Comparison of ENCODE assay signal across 23 cellular contexts in the genomic region with DNA sequence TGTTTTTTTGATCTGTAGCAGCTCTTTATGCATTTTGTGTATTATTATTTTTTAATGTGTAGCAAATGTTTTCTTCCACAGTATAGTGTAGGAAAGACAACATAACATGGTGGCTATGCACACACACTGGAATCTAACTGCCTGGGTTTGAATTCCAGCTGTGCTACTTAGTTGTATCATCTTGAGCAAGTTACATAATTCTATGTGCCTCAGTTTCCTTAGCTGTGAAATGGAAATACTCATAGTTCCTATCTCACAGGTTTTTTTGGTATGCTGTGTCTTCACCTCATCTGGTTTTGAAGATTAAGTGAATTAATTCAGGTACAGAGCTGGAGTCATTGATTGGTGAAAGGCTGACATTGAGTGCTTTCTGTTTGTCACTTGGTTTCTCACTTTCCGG. TPM values are rescaled to one million over a fixed set of nuclear protein-coding genes. Genes with fewer than 3 reads are reported as not detected.
DNase-seq lines count a peak whose midpoint lies in the region; ATAC-seq, FAIRE-seq and TF ChIP-seq lines count a peak whose summit lies in the region.
"Had no signal": no experiment of that assay in that cellular context is flagged by ENCODE, and none has a peak within 500 bp of the region (broad histone marks: within the 10 kb centered on the region; RNA-seq: fewer than 3 reads in every experiment).

No MANE protein-coding gene starts in this region.

- DNase-seq in CD4-positive, CD25-positive, alpha-beta regulatory T cell = no peak
- no peak for DNase-seq in GM23338 (ENCODE audit: low spot score)
- DNase-seq in K562 (ENCODE audit: extremely low read depth in 1 of 4, low spot score in 3 of 4) = no peak
- no peak for DNase-seq in neuronal stem cell (ENCODE audit: low spot score)
- no peak for DNase-seq in iPS-NIHi7 (ENCODE audit: extremely low spot score)
- no peak for DNase-seq in spleen
- DNase-seq: Caco-2; CD4-positive, alpha-beta memory T cell; DMS 273 treated with DMSO at 0.1 percent for 48 hours; DND-41; KBM-7; NCI-H1092; NCI-H1436 treated with DMSO at 0.1 percent for 48 hours; NCI-H1930; NCI-H2227 treated with DMSO at 0.1 percent for 48 hours; NCI-H510A; NK-92 treated with Interleukin-12 subunit alpha and Interleukin-12 subunit beta, amount 100 ng/mL, for 24 hours; SHP77 treated with DMSO at 0.1 percent for 48 hours had no signal

- peaks cover 24 to 42% (median 33%) of the 10 kb centered on the region in 4 donors for H3K4me1 Mint-ChIP-seq in CD4-positive, CD25-positive, alpha-beta regulatory T cell
- peaks cover 6% of the 10 kb centered on the region for H3K4me1 Mint-ChIP-seq in GM23338

- no peaks in the 10 kb centered on the region for H3K27me3 ChIP-seq in CD4-positive, CD25-positive, alpha-beta regulatory T cell (ENCODE audit: control insufficient read depth, insufficient read depth, low read length)
- H3K27me3 ChIP-seq in GM23338 (ENCODE audit: insufficient read depth) (no peaks in the 10 kb centered on the region), K562 (ENCODE audit: control insufficient read depth in 2 of 2, insufficient read depth in 2 of 2, low read length in 2 of 2) (no peaks in the 10 kb centered on the region), neuronal stem cell (ENCODE audit: control insufficient read depth in 3 of 3, insufficient read depth in 3 of 3, low read depth in 1 of 3, low read length in 3 of 3) (no peaks in the 10 kb centered on the region), spleen (replicated peaks in 1 of 7) (no peaks in the 10 kb centered on the region)

- peak overlapping the region in 1 of 2 experiments; percentile 49; a peak in 2 of 4 replicates for H3K9ac ChIP-seq in K562 (ENCODE audit: insufficient read depth in 1 of 2, low read depth in 2 of 2, low read length in 2 of 2)
- H3K9ac ChIP-seq in neuronal stem cell (ENCODE audit: low read depth, low read length, poor library complexity) = no peak overlapping the region

- peaks cover 27% of the 10 kb centered on the region for H3K4me1 ChIP-seq in CD4-positive, CD25-positive, alpha-beta regulatory T cell (ENCODE audit: control insufficient read depth, insufficient read depth, low read length, poor library complexity, severe bottlenecking)
- peaks cover 7% of the 10 kb centered on the region; the same call in 1 of the 2 replicates for H3K4me1 ChIP-seq in GM23338 (ENCODE audit: insufficient read depth)
- H3K4me1 ChIP-seq in K562 (replicated peaks in 1 of 2; ENCODE audit: control insufficient read depth in 2 of 2, insufficient read depth in 2 of 2, low read length in 2 of 2) = peaks cover 14 to 25% of the 10 kb centered on the region in 2 experiments; a peak in 4 of 5 replicates
- H3K4me1 ChIP-seq in neuronal stem cell (ENCODE audit: control insufficient read depth in 2 of 2, insufficient read depth in 1 of 2, low read depth in 1 of 2, low read length in 2 of 2) = peaks cover 3 to 4% of the 10 kb centered on the region in 2 donors
- peaks cover 10 to 64% (median 43%) of the 10 kb centered on the region in 6 donors for H3K4me1 ChIP-seq in spleen

- peaks cover 7% of the 10 kb centered on the region for H3K36me3 Mint-ChIP-seq in CD4-positive, CD25-positive, alpha-beta regulatory T cell
- H3K36me3 Mint-ChIP-seq in GM23338 (ENCODE audit: low read depth) = peaks cover 22% of the 10 kb centered on the region; the same call in 2 of the 3 replicates

- H3F3A ChIP-seq in GM23338 (replicated peaks; ENCODE audit: low read depth) = peaks cover 7% of the 10 kb centered on the region; the same call in 1 of the 2 replicates

- no peak overlapping the region for H2BK5ac ChIP-seq in neuronal stem cell (ENCODE audit: low read length)

- H3K9me1 ChIP-seq in K562 (ENCODE audit: control insufficient read depth, insufficient read depth, low read length) = no peaks in the 10 kb centered on the region

- H2BK15ac ChIP-seq in neuronal stem cell (ENCODE audit: low read length) = no peak overlapping the region

- TF ChIP-seq RAD21 in K562 (CRISPR knock-in tag; conservative IDR thresholded peaks at IDR 0.05 in 1 of 2, IDR thresholded peaks at IDR 0.05 in 1 of 2) = no peak

- H3K27ac ChIP-seq in CD4-positive, CD25-positive, alpha-beta regulatory T cell (ENCODE audit: insufficient read depth, low read length, poor library complexity, severe bottlenecking) = no peak overlapping the region
- H3K27ac ChIP-seq in GM23338 (ENCODE audit: low read depth) = no peak overlapping the region
- peak overlapping the region; percentile 65; the same call in 2 of the 3 replicates for H3K27ac ChIP-seq in K562 (ENCODE audit: extremely low read depth, low read depth, low read length)
- H3K27ac ChIP-seq in neuronal stem cell (replicated peaks; ENCODE audit: low read length) = no peak overlapping the region
- no peak overlapping the region for H3K27ac ChIP-seq in spleen
- H3K27ac ChIP-seq: RWPE1 had no signal

- FAIRE-seq in K562 (lab: Jason Lieb, UNC) = no peak
- FAIRE-seq: GM12891 had no signal

- H4K20me1 ChIP-seq in GM23338 (replicated peaks; ENCODE audit: insufficient read depth) = no peaks in the 10 kb centered on the region
- no peaks in the 10 kb centered on the region for H4K20me1 ChIP-seq in K562 (replicated peaks; ENCODE audit: control insufficient read depth, insufficient read depth, low read length)

- peak overlapping the region; percentile 33; the same call in 1 of the 2 replicates for H2AFZ ChIP-seq in GM23338
- peak overlapping the region; percentile 93 for H2AFZ ChIP-seq in K562 (ENCODE audit: low read depth, low read length)
- peak overlapping the region; percentile 86 for H2AFZ ChIP-seq in neuronal stem cell (ENCODE audit: low read length)

- H3K27me3 Mint-ChIP-seq in CD4-positive, CD25-positive, alpha-beta regulatory T cell = peaks cover 4% of the 10 kb centered on the region
- H3K27me3 Mint-ChIP-seq in GM23338 (ENCODE audit: insufficient read depth, low read depth, poor library complexity) = peaks cover 10% of the 10 kb centered on the region
- H3K27me3 Mint-ChIP-seq: CD4-positive, alpha-beta memory T cell had no signal

- POLR2A ChIA-PET in K562 (lab: Yijun Ruan, JAX) = interaction anchor here (0.6 to 1.0 kb wide), 4 partner anchors 9 to 78 kb away, joined by 3 to 4 read pairs (median 3); no protein-coding TSS in a partner anchor

- H3K18ac ChIP-seq in neuronal stem cell (ENCODE audit: low read length) = no peak overlapping the region

- ATAC-seq in CD4-positive, CD25-positive, alpha-beta regulatory T cell (ENCODE audit: low read depth in 2 of 2) = no peak
- ATAC-seq in GM23338 = no peak
- ATAC-seq in K562 = no peak
- ATAC-seq in GM18867 (IDR thresholded peaks at IDR 0.05; ENCODE audit: unreplicated experiment) = no peak

- no peaks in the 10 kb centered on the region for H3K9me2 ChIP-seq in GM23338 (ENCODE audit: insufficient read depth)

- TF ChIP-seq POLR2A in K562 (conservative IDR thresholded peaks at IDR 0.05) (no peak), spleen (IDR thresholded peaks at IDR 0.05) (no peak)

- CTCF ChIA-PET in K562 (lab: Yijun Ruan, JAX; ENCODE audit: low intra/inter-chr PET ratio) = no interaction called here

- no peak overlapping the region for H4K8ac ChIP-seq in neuronal stem cell (ENCODE audit: low read depth, low read length)

- no peaks in the 10 kb centered on the region for H3K9me3 ChIP-seq in CD4-positive, CD25-positive, alpha-beta regulatory T cell (ENCODE audit: control insufficient read depth in 2 of 2, low read length in 2 of 2)
- H3K9me3 ChIP-seq in K562 (replicated peaks; ENCODE audit: control insufficient read depth, insufficient read depth, low read depth, low read length) = no peaks in the 10 kb centered on the region
- H3K9me3 ChIP-seq in neuronal stem cell (replicated peaks in 1 of 2; ENCODE audit: control insufficient read depth in 2 of 2, insufficient read depth in 1 of 2, low read depth in 1 of 2, low read length in 2 of 2) = no peaks in the 10 kb centered on the region
- H3K9me3 ChIP-seq in spleen = no peaks in the 10 kb centered on the region
- H3K9me3 ChIP-seq: Caco-2, HAP-1 had no signal

- no peak overlapping the region for H3K4me3 ChIP-seq in CD4-positive, CD25-positive, alpha-beta regulatory T cell (ENCODE audit: low read depth, low read length)
- no peak overlapping the region for H3K4me3 ChIP-seq in GM23338
- H3K4me3 ChIP-seq in K562 = no peak overlapping the region
- no peak overlapping the region for H3K4me3 ChIP-seq in neuronal stem cell (ENCODE audit: low read length in 2 of 2)
- H3K4me3 ChIP-seq in spleen = no peak overlapping the region
- H3K4me3 ChIP-seq: HAP-1, SK-N-MC had no signal

- H3K4ac ChIP-seq in neuronal stem cell (ENCODE audit: low read length) = no peak overlapping the region

- TF ChIP-seq EP300 in K562 (IDR thresholded peaks at IDR 0.05; ENCODE audit: low read length) = no peak

- H3K4me2 ChIP-seq in GM23338 (no peak overlapping the region), K562 (ENCODE audit: insufficient read depth, low read length) (no peak overlapping the region), neuronal stem cell (ENCODE audit: insufficient read depth, low read length, poor library complexity, severe bottlenecking) (no peak overlapping the region)

- no peak overlapping the region for H2BK120ac ChIP-seq in neuronal stem cell (ENCODE audit: low read depth, low read length)

- 61% methylated on average over 1 of the region's 1 CpG for WGBS in K562 (ENCODE audit: insufficient coverage, low coverage, missing lambda C conversion rate)
- WGBS in neuronal stem cell (ENCODE audit: extremely low coverage in 2 of 2, insufficient read length in 2 of 2, insufficient replicate concordance in 1 of 2), 2 donors = no CpG with 5 or more reads among the region's 1 CpG
- WGBS in spleen, 5 donors = 92 to 98% (median 97%) methylated on average over 1 of the region's 1 CpG

- H3K14ac ChIP-seq in neuronal stem cell (ENCODE audit: low read length) = no peak overlapping the region

- H4K91ac ChIP-seq in neuronal stem cell (ENCODE audit: low read depth, low read length, poor library complexity) = no peak overlapping the region

- H3K23ac ChIP-seq in neuronal stem cell (ENCODE audit: low read depth, low read length, poor library complexity) = no peak overlapping the region

- TF ChIP-seq CTCF in GM23338 (conservative IDR thresholded peaks at IDR 0.05; ENCODE audit: low read depth in 2 of 2) (no peak), K562 (IDR thresholded peaks at IDR 0.05 in 2 of 3, conservative IDR thresholded peaks at IDR 0.05 in 1 of 3; ENCODE audit: insufficient read depth in 2 of 3, low read depth in 1 of 3, low read length in 3 of 3) (no peak), spleen (IDR thresholded peaks at IDR 0.05 in 8 of 11, conservative IDR thresholded peaks at IDR 0.05 in 3 of 11) (no peak)

- intact Hi-C loops in K562 (cut with micrococcal nuclease) (loop anchor here (5.0 kb wide), 1 partner anchor 165 kb away; a partner anchor contains a TSS), spleen (cut with DNase I; ENCODE audit: low total_unique reads) (loop anchor here (10.0 kb wide), 1 partner anchor 48 kb away; a partner anchor contains a TSS)

- no peak overlapping the region for H2AK5ac ChIP-seq in neuronal stem cell (ENCODE audit: low read depth, low read length)

- H3K79me2 ChIP-seq in GM23338 (replicated peaks; ENCODE audit: insufficient read depth) = peaks cover 22% of the 10 kb centered on the region
- peaks cover 42% of the 10 kb centered on the region for H3K79me2 ChIP-seq in K562 (ENCODE audit: control insufficient read depth, insufficient read depth, low read length)

- in situ Hi-C loops in K562 (cut with MboI) = no loop called here

- peaks cover 10% of the 10 kb centered on the region for H3K36me3 ChIP-seq in CD4-positive, CD25-positive, alpha-beta regulatory T cell (ENCODE audit: control insufficient read depth, insufficient read depth, low read length)
- peaks cover 7% of the 10 kb centered on the region; the same call in 1 of the 2 replicates for H3K36me3 ChIP-seq in GM23338 (ENCODE audit: insufficient read depth)
- H3K36me3 ChIP-seq in K562 (ENCODE audit: control insufficient read depth, insufficient read depth, low read length) = peaks cover 19% of the 10 kb centered on the region; the same call in 2 of the 3 replicates
- H3K36me3 ChIP-seq in neuronal stem cell (replicated peaks in 1 of 2; ENCODE audit: control insufficient read depth in 2 of 2, insufficient read depth in 2 of 2, low read length in 2 of 2) = peaks cover 2 to 20% of the 10 kb centered on the region in 2 donors
- H3K36me3 ChIP-seq in spleen = peaks cover 0 to 18% (median 4%) of the 10 kb centered on the region in 6 donors

- H2BK12ac ChIP-seq in neuronal stem cell (ENCODE audit: low read length) = no peak overlapping the region

- peak overlapping the region; percentile 41 to 87 (median 56) for H3K4me3 Mint-ChIP-seq in CD4-positive, CD25-positive, alpha-beta regulatory T cell
- H3K4me3 Mint-ChIP-seq in GM23338 = no peak overlapping the region

- BruUV-seq in K562 (replicated peaks; lab: Mats Ljungman, UMichigan) = no TSS peak

- peaks cover 0 to 2% (median 0%) of the 10 kb centered on the region in 7 donors for H3K9me3 Mint-ChIP-seq in CD4-positive, CD25-positive, alpha-beta regulatory T cell
- no peaks in the 10 kb centered on the region for H3K9me3 Mint-ChIP-seq in GM23338
- H3K9me3 Mint-ChIP-seq: CD4-positive, alpha-beta memory T cell had no signal

- peak overlapping the region in 1 of 3 donors; percentile 64 for H3K27ac Mint-ChIP-seq in CD4-positive, CD25-positive, alpha-beta regulatory T cell
- H3K27ac Mint-ChIP-seq in GM23338 = no peak overlapping the region

- peaks cover 2% of the 10 kb centered on the region for H3K79me1 ChIP-seq in neuronal stem cell (ENCODE audit: low read depth, low read length)

RNA-seq across cellular contexts. Expression of a gene that starts 1.2 kb away (rescaled TPM):
- total RNA-seq in CD4-positive, CD25-positive, alpha-beta regulatory T cell = 26.7 TPM
- polyA plus RNA-seq in CD4-positive, CD25-positive, alpha-beta regulatory T cell = 10 to 100 TPM; 49.7 to 61.3 (median 55.2) TPM
- total RNA-seq in GM23338 (2014; rRNA removed; shearing (Covaris generic)) = 74.4 and 75.6 TPM in 2 replicates
- polyA plus RNA-seq in GM23338 (2016; fragmentation: Nextera tagmentation; extraction: Ambion mirVana) = 29.7 and 33.3 TPM in 2 replicates
- 32.7 and 56.1 TPM in 2 replicates for total RNA-seq in K562 (2011; cell fraction: chromatin; rRNA removed; ENCODE audit: low replicate concordance)
- 23.2 and 25.7 TPM in 2 replicates for total RNA-seq in K562 (2011; cell fraction: nucleolus; rRNA removed)
- total RNA-seq in K562 (2011; cell fraction: nucleoplasm; rRNA removed) = 41.6 and 45.5 TPM in 2 replicates
- total RNA-seq in K562 (2014; rRNA removed) = 93.8 and 117 TPM in 2 replicates
- 127 and 150 TPM in 2 replicates for total RNA-seq in K562 (2014; rRNA removed; fragmentation: Illumina TruSeq; extraction: Trizol)
- total RNA-seq in K562 (2015; rRNA removed; fragmentation: Illumina TruSeq; extraction: Trizol) = 127 and 129 TPM in 2 replicates
- total RNA-seq in K562 (2021) = 104 and 107 TPM in 2 replicates
- 46.5 and 63.6 TPM in 2 replicates for polyA plus RNA-seq in K562 (2011; rRNA removed)
- polyA plus RNA-seq in K562 (2011; cell fraction: cytosol; rRNA removed) = 14.4 and 23.8 TPM in 2 replicates
- polyA plus RNA-seq in K562 (2011; cell fraction: nucleus; rRNA removed) = 72.5 and 73.7 TPM in 2 replicates
- polyA plus RNA-seq in K562 (2012) = 61.0 and 87.7 TPM in 2 replicates
- 96.5 and 106 TPM in 2 replicates for polyA plus RNA-seq in K562 (2014; fragmentation: Illumina TruSeq; extraction: Trizol)
- polyA plus RNA-seq in K562 (2014; fragmentation: Nextera tagmentation; extraction: Ambion mirVana) = 10 to 100 TPM; 39.6 to 50.4 TPM
- polyA plus RNA-seq in K562 (2014; rRNA removed) = 75.6 and 76.1 TPM in 2 replicates
- polyA minus RNA-seq in K562 (2011; rRNA and poly(A)+ RNA removed) = 86.8 and 91.2 TPM in 2 replicates
- polyA minus RNA-seq in K562 (2011; cell fraction: cytosol; rRNA and poly(A)+ RNA removed) = 33.7 and 37.8 TPM in 2 replicates
- polyA minus RNA-seq in K562 (2011; cell fraction: nucleus; rRNA and poly(A)+ RNA removed) = 32.6 and 67.3 TPM in 2 replicates
- polyA plus RNA-seq in neuronal stem cell (2013, experiment 1 of 2) = 32.5 TPM
- polyA plus RNA-seq in neuronal stem cell (2013, experiment 2 of 2) = 31.9 TPM
- 10 to 100 TPM; 38.7 to 52.8 (median 41.6) TPM for total RNA-seq in spleen
- polyA plus RNA-seq in spleen = 10 to 100 TPM; 16.0 to 25.2 (median 20.1) TPM

RNA-seq across cellular contexts. Expression of a gene that starts 3.1 kb away (rescaled TPM):
- total RNA-seq in CD4-positive, CD25-positive, alpha-beta regulatory T cell = 7.7 TPM
- polyA plus RNA-seq in CD4-positive, CD25-positive, alpha-beta regulatory T cell = 10 to 100 TPM; 15.0 to 24.0 (median 16.0) TPM
- total RNA-seq in GM23338 (2014; rRNA removed; shearing (Covaris generic)) = 16.9 and 17.2 TPM in 2 replicates
- 8.9 and 9.6 TPM in 2 replicates for polyA plus RNA-seq in GM23338 (2016; fragmentation: Nextera tagmentation; extraction: Ambion mirVana)
- total RNA-seq in K562 (2011; cell fraction: chromatin; rRNA removed; ENCODE audit: low replicate concordance) = 43.6 and 62.7 TPM in 2 replicates
- total RNA-seq in K562 (2011; cell fraction: nucleolus; rRNA removed) = 20.3 and 27.7 TPM in 2 replicates
- 27.8 and 29.0 TPM in 2 replicates for total RNA-seq in K562 (2011; cell fraction: nucleoplasm; rRNA removed)
- total RNA-seq in K562 (2014; rRNA removed) = 28.8 and 34.1 TPM in 2 replicates
- 56.4 and 60.4 TPM in 2 replicates for total RNA-seq in K562 (2014; rRNA removed; fragmentation: Illumina TruSeq; extraction: Trizol)
- total RNA-seq in K562 (2015; rRNA removed; fragmentation: Illumina TruSeq; extraction: Trizol) = 33.8 and 37.4 TPM in 2 replicates
- 40.5 and 43.1 TPM in 2 replicates for total RNA-seq in K562 (2021)
- polyA plus RNA-seq in K562 (2011; rRNA removed) = 63.6 and 73.8 TPM in 2 replicates
- polyA plus RNA-seq in K562 (2011; cell fraction: cytosol; rRNA removed) = 34.5 and 78.1 TPM in 2 replicates
- 26.6 TPM in 2 replicates for polyA plus RNA-seq in K562 (2011; cell fraction: nucleus; rRNA removed)
- 23.5 and 37.6 TPM in 2 replicates for polyA plus RNA-seq in K562 (2012)
- 51.9 and 61.1 TPM in 2 replicates for polyA plus RNA-seq in K562 (2014; fragmentation: Illumina TruSeq; extraction: Trizol)
- polyA plus RNA-seq in K562 (2014; fragmentation: Nextera tagmentation; extraction: Ambion mirVana) = 10 to 100 TPM; 30.2 to 52.9 TPM
- polyA plus RNA-seq in K562 (2014; rRNA removed) = 33.7 and 35.7 TPM in 2 replicates
- polyA minus RNA-seq in K562 (2011; rRNA and poly(A)+ RNA removed) = 232 and 265 TPM in 2 replicates
- polyA minus RNA-seq in K562 (2011; cell fraction: cytosol; rRNA and poly(A)+ RNA removed) = 21.9 and 40.6 TPM in 2 replicates
- 14.0 and 27.8 TPM in 2 replicates for polyA minus RNA-seq in K562 (2011; cell fraction: nucleus; rRNA and poly(A)+ RNA removed)
- polyA plus RNA-seq in neuronal stem cell (2013, experiment 1 of 2) = 14.4 TPM
- 13.9 TPM for polyA plus RNA-seq in neuronal stem cell (2013, experiment 2 of 2)
- 10 to 100 TPM; 15.9 to 25.8 (median 19.9) TPM for total RNA-seq in spleen
- polyA plus RNA-seq in spleen = 10 to 100 TPM; 15.3 to 25.5 (median 16.3) TPM

RNA-seq across cellular contexts. Expression of a gene that starts 46.4 kb away (rescaled TPM):
- total RNA-seq in CD4-positive, CD25-positive, alpha-beta regulatory T cell = 45.0 TPM
- polyA plus RNA-seq in CD4-positive, CD25-positive, alpha-beta regulatory T cell = 10 to 100 TPM; 39.9 to 51.1 (median 43.0) TPM
- total RNA-seq in GM23338 (2014; rRNA removed; shearing (Covaris generic)) = 115 and 133 TPM in 2 replicates
- polyA plus RNA-seq in GM23338 (2016; fragmentation: Nextera tagmentation; extraction: Ambion mirVana) (140 and 158 TPM in 2 replicates), K562 (2011; rRNA removed) (277 and 289 TPM in 2 replicates), K562 (2014; fragmentation: Illumina TruSeq; extraction: Trizol) (208 and 275 TPM in 2 replicates), K562 (2014; fragmentation: Nextera tagmentation; extraction: Ambion mirVana) (100 to 1,000 TPM; 193 to 291 TPM), K562 (2014; rRNA removed) (129 and 172 TPM in 2 replicates), spleen (10 to 100 TPM; 34.6 to 42.8 (median 36.9) TPM)
- 75.9 and 190 TPM in 2 replicates for total RNA-seq in K562 (2011; cell fraction: chromatin; rRNA removed; ENCODE audit: low replicate concordance)
- 38.2 and 50.7 TPM in 2 replicates for total RNA-seq in K562 (2011; cell fraction: nucleolus; rRNA removed)
- total RNA-seq in K562 (2011; cell fraction: nucleoplasm; rRNA removed) = 69.8 and 70.2 TPM in 2 replicates
- total RNA-seq in K562 (2014; rRNA removed) (155 and 222 TPM in 2 replicates), K562 (2014; rRNA removed; fragmentation: Illumina TruSeq; extraction: Trizol) (283 and 311 TPM in 2 replicates), K562 (2015; rRNA removed; fragmentation: Illumina TruSeq; extraction: Trizol) (187 and 212 TPM in 2 replicates), K562 (2021) (230 and 248 TPM in 2 replicates), spleen (10 to 100 TPM; 50.8 to 72.2 (median 59.6) TPM)
- 48.7 and 94.1 TPM in 2 replicates for polyA plus RNA-seq in K562 (2011; cell fraction: cytosol; rRNA removed)
- 121 and 166 TPM in 2 replicates for polyA plus RNA-seq in K562 (2011; cell fraction: nucleus; rRNA removed)
- polyA plus RNA-seq in K562 (2012) = 169 and 312 TPM in 2 replicates
- polyA minus RNA-seq in K562 (2011; rRNA and poly(A)+ RNA removed) = 398 and 424 TPM in 2 replicates
- polyA minus RNA-seq in K562 (2011; cell fraction: cytosol; rRNA and poly(A)+ RNA removed) = 183 and 198 TPM in 2 replicates
- 40.8 and 115 TPM in 2 replicates for polyA minus RNA-seq in K562 (2011; cell fraction: nucleus; rRNA and poly(A)+ RNA removed)
- polyA plus RNA-seq in neuronal stem cell (2013, experiment 1 of 2) = 42.5 TPM
- polyA plus RNA-seq in neuronal stem cell (2013, experiment 2 of 2) = 43.8 TPM

Comparison
In these comparisons a context has a peak if more than half of its experiments do, and no peak if none do; other contexts are left out.
1. H2AFZ ChIP-seq: peak in every context shown above with its lines; median percentile 93 in K562; 86 in neuronal stem cell; 33 in GM23338.